In the genomic region with DNA sequence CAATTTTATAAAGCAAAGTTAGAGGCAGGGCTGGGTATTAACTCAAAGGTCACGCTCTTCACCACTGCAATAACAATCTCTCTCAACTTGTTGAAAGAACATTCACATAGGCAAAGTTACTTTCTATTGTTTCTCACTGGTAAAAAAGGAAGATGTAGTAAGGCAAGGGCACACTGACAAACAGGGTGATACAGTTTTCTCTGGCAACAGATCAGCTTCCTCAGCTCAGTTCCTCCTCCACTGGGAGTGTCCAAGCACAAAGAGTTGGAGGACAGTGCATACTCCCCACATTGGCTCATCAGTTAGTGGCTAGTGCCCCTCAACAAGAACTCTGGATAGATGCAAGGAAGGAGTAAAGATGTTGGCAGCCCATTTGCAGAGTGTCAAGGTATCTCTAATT, we compare ENCODE assay signal across 18 cellular contexts. TPM values are rescaled to one million over a fixed set of nuclear protein-coding genes. Genes with fewer than 3 reads are reported as not detected.
"Had no signal": no experiment of that assay in that cellular context is flagged by ENCODE, and none has a peak within 500 bp of the region (broad histone marks: within the 10 kb centered on the region; RNA-seq: fewer than 3 reads in every experiment).

No MANE protein-coding gene starts in this region.

- ATAC-seq: activated CD8-positive, alpha-beta T cell treated with anti-CD3 and anti-CD28 coated beads for 36 hours; foreskin keratinocyte; left ventricle myocardium superior; natural killer cell; right cardiac atrium; stimulated activated naive CD8-positive, alpha-beta T cell treated with anti-CD3 and anti-CD28 coated beads, Interleukin-15, Interleukin-2, amounts not matched to agents 100 U/mL and 50 U/mL, for 24 hours had no signal

- H3K4me2 ChIP-seq: smooth muscle cell had no signal

- DNase-seq: activated B cell treated with CpG ODN at 0.5 μM for 24 hours; activated CD4-positive, alpha-beta T cell treated with anti-CD3 and anti-CD28 coated beads for 48 hours; activated CD8-positive, alpha-beta T cell treated with anti-CD3 and anti-CD28 coated beads for 36 hours; activated naive CD8-positive, alpha-beta T cell treated with anti-CD3 and anti-CD28 coated beads, Interleukin-2, amount 10 ng/mL, durations not matched to agents 7 days and 5 days; dermis blood vessel endothelial cell; erythroblast; foreskin keratinocyte; head of caudate nucleus; kidney glomerular epithelial cell; left ventricle myocardium superior; natural killer cell; right cardiac atrium; stimulated activated CD4-positive, alpha-beta T cell treated with anti-CD3 and anti-CD28 coated beads, Interleukin-4, amount 100 ng/mL, for 4 hours; stimulated activated CD8-positive, alpha-beta memory T cell treated with anti-CD3 and anti-CD28 coated beads, Interleukin-4, amount 100 ng/mL, for 48 hours; stimulated activated naive CD8-positive, alpha-beta T cell treated with anti-CD3 and anti-CD28 coated beads, Interleukin-15, Interleukin-2, amounts not matched to agents 100 U/mL and 50 U/mL, for 24 hours; T-helper 2 cell had no signal

- H3K4me3 ChIP-seq: smooth muscle cell had no signal

- H3K4me1 ChIP-seq: foreskin keratinocyte had no signal

- H3K27ac ChIP-seq: foreskin keratinocyte had no signal

RNA-seq across cellular contexts. Expression of gene PLPPR4, which starts 3.7 kb away (rescaled TPM):
- total RNA-seq: activated B cell treated with CpG ODN at 0.5 μM for 24 hours; activated CD8-positive, alpha-beta T cell treated with anti-CD3 and anti-CD28 coated beads for 36 hours; activated naive CD8-positive, alpha-beta T cell treated with anti-CD3 and anti-CD28 coated beads, Interleukin-2, amount 10 ng/mL, durations not matched to agents 7 days and 5 days; activated T-helper 1 cell treated with anti-CD3 and anti-CD28 coated beads, Interleukin-12 subunit alpha, Interleukin-12 subunit beta, Interleukin-2, Interleukin-4 antibody, amounts not matched to agents 30 ng/mL and 10 ng/mL and 1 ng/mL, durations not matched to agents 14 hours and 24 hours and 36 hours; foreskin keratinocyte had no signal
- polyA plus RNA-seq: foreskin keratinocyte had no signal
